Comparison of ENCODE assay signal across 8 cellular contexts in genomic region chr19:17468302-17469091, GRCh38. TPM values are rescaled to one million over a fixed set of nuclear protein-coding genes. Genes with fewer than 3 reads are reported as not detected.
DNase-seq lines count a peak whose midpoint lies in the region; ATAC-seq and TF ChIP-seq lines count a peak whose summit lies in the region.

No MANE protein-coding gene starts in this region.

- H2AFZ ChIP-seq in neuronal stem cell (ENCODE audit: low read length), result peak overlapping the region; percentile 99

- no peaks in the 10 kb centered on the region for H3K79me1 ChIP-seq in neuronal stem cell (ENCODE audit: low read depth, low read length)

- H3K4ac ChIP-seq in neuronal stem cell (ENCODE audit: low read length), result no peak overlapping the region

- H2BK12ac ChIP-seq in neuronal stem cell (ENCODE audit: low read length), result peak overlapping the region; percentile 33

- no peaks in the 10 kb centered on the region for H3K9me3 ChIP-seq in BLaER1 treated with 17β-estradiol and CSF1 and Interleukin-3, amounts not matched to agents 10 nM and 100 nM (replicated peaks in 1 of 11)
- H3K9me3 ChIP-seq in SK-N-MC (ENCODE audit: low read depth, low read length) (no peaks in the 10 kb centered on the region), neuronal stem cell (replicated peaks in 1 of 2; ENCODE audit: control insufficient read depth in 2 of 2, insufficient read depth in 1 of 2, low read depth in 1 of 2, low read length in 2 of 2) (no peaks in the 10 kb centered on the region)

- peak overlapping the region in 9 of 10 experiments; percentile 66 to 92 (median 78); a peak in 18 of 20 replicates for H3K4me3 ChIP-seq in BLaER1 treated with 17β-estradiol and CSF1 and Interleukin-3, amounts not matched to agents 10 nM and 100 nM
- H3K4me3 ChIP-seq in SK-N-MC (peak overlapping the region; percentile 80; the same call in 1 of the 2 replicates), fibroblast of mammary gland (ENCODE audit: control insufficient read depth, low read depth, low read length) (peak overlapping the region; percentile 69), neuronal stem cell (ENCODE audit: low read length in 2 of 2) (peak overlapping the region; percentile 73 to 99)

- no CpG with 5 or more reads among the region's 25 CpGs for WGBS in neuronal stem cell (ENCODE audit: extremely low coverage in 2 of 2, insufficient read length in 2 of 2, insufficient replicate concordance in 1 of 2), 2 donors

- no peak overlapping the region for H4K91ac ChIP-seq in neuronal stem cell (ENCODE audit: low read depth, low read length, poor library complexity)

- TF ChIP-seq CTCF in fibroblast of mammary gland (conservative IDR thresholded peaks at IDR 0.05; ENCODE audit: control insufficient read depth, insufficient read depth, low read depth, low read length), result no peak

- no peak for ATAC-seq in GM19324 (IDR thresholded peaks at IDR 0.05; ENCODE audit: low FRiP score, unreplicated experiment)
- no peak for ATAC-seq in GM18511 (IDR thresholded peaks at IDR 0.05; ENCODE audit: unreplicated experiment)
- no peak for ATAC-seq in HG02759 (IDR thresholded peaks at IDR 0.05; ENCODE audit: unreplicated experiment)
- ATAC-seq in GM18517 (IDR thresholded peaks at IDR 0.05; ENCODE audit: unreplicated experiment), result no peak

- H2BK15ac ChIP-seq in neuronal stem cell (ENCODE audit: low read length), result peak overlapping the region; percentile 6

- no peak for DNase-seq in SK-N-MC (ENCODE audit: low read depth, low spot score)
- DNase-seq in fibroblast of mammary gland (ENCODE audit: low read depth), result no peak
- no peak for DNase-seq in neuronal stem cell (ENCODE audit: low spot score)

- H4K8ac ChIP-seq in neuronal stem cell (ENCODE audit: low read depth, low read length), result no peak overlapping the region

- peak overlapping the region in 10 of 11 experiments; percentile 10 to 86 (median 78); a peak in 18 of 22 replicates for H3K27ac ChIP-seq in BLaER1 treated with 17β-estradiol and CSF1 and Interleukin-3, amounts not matched to agents 10 nM and 100 nM
- 0 out of 2 replicates have a peak overlapping the region, but pooled peaks have one; percentile 8 for H3K27ac ChIP-seq in SK-N-MC
- H3K27ac ChIP-seq in neuronal stem cell (replicated peaks; ENCODE audit: low read length), result no peak overlapping the region

- H3K9ac ChIP-seq in BLaER1 treated with 17β-estradiol and CSF1 and Interleukin-3, amounts not matched to agents 10 nM and 100 nM, result peak overlapping the region; percentile 66 to 88 (median 83); a peak in 20 of 22 replicates
- no peak overlapping the region for H3K9ac ChIP-seq in SK-N-MC (ENCODE audit: insufficient read length)
- no peak overlapping the region for H3K9ac ChIP-seq in neuronal stem cell (ENCODE audit: low read depth, low read length, poor library complexity)

- no peaks in the 10 kb centered on the region for H3K27me3 ChIP-seq in BLaER1 treated with 17β-estradiol and CSF1 and Interleukin-3, amounts not matched to agents 10 nM and 100 nM
- peaks cover 0 to 11% (median 0%) of the 10 kb centered on the region in 3 experiments for H3K27me3 ChIP-seq in neuronal stem cell (ENCODE audit: control insufficient read depth in 3 of 3, insufficient read depth in 3 of 3, low read depth in 1 of 3, low read length in 3 of 3)

- H2BK120ac ChIP-seq in neuronal stem cell (ENCODE audit: low read depth, low read length), result no peak overlapping the region

- no peaks in the 10 kb centered on the region for H3K36me3 ChIP-seq in BLaER1 treated with 17β-estradiol and CSF1 and Interleukin-3, amounts not matched to agents 10 nM and 100 nM
- H3K36me3 ChIP-seq in SK-N-MC (ENCODE audit: insufficient read depth, low read length), result no peaks in the 10 kb centered on the region
- H3K36me3 ChIP-seq in neuronal stem cell (replicated peaks in 1 of 2; ENCODE audit: control insufficient read depth in 2 of 2, insufficient read depth in 2 of 2, low read length in 2 of 2), result no peaks in the 10 kb centered on the region

- peaks cover 44 to 69% (median 63%) of the 10 kb centered on the region in 10 experiments for H3K4me1 ChIP-seq in BLaER1 treated with 17β-estradiol and CSF1 and Interleukin-3, amounts not matched to agents 10 nM and 100 nM
- peaks cover 15 to 16% of the 10 kb centered on the region in 2 donors for H3K4me1 ChIP-seq in neuronal stem cell (ENCODE audit: control insufficient read depth in 2 of 2, insufficient read depth in 1 of 2, low read depth in 1 of 2, low read length in 2 of 2)

- no peak overlapping the region for H2AK5ac ChIP-seq in neuronal stem cell (ENCODE audit: low read depth, low read length)

- peak overlapping the region; percentile 3 for H3K23ac ChIP-seq in neuronal stem cell (ENCODE audit: low read depth, low read length, poor library complexity)

- peak overlapping the region; percentile 38 for H3K18ac ChIP-seq in neuronal stem cell (ENCODE audit: low read length)

- H4K20me1 ChIP-seq in BLaER1 treated with 17β-estradiol and CSF1 and Interleukin-3, amounts not matched to agents 10 nM and 100 nM, result peaks cover 0 to 9% (median 0%) of the 10 kb centered on the region in 11 experiments; a peak in 5 of 22 replicates

- peak overlapping the region; percentile 27 for H2BK5ac ChIP-seq in neuronal stem cell (ENCODE audit: low read length)

- H3K4me2 ChIP-seq in BLaER1 treated with 17β-estradiol and CSF1 and Interleukin-3, amounts not matched to agents 10 nM and 100 nM, result peak overlapping the region; percentile 75 to 98 (median 92)
- peak overlapping the region; percentile 92 for H3K4me2 ChIP-seq in neuronal stem cell (ENCODE audit: insufficient read depth, low read length, poor library complexity, severe bottlenecking)

- no peak overlapping the region for H3K14ac ChIP-seq in neuronal stem cell (ENCODE audit: low read length)

RNA-seq across cellular contexts. Expression of gene SLC27A1, which starts 1.8 kb away (rescaled TPM):
- 10.0 TPM for polyA plus RNA-seq in neuronal stem cell (2013, experiment 1 of 2)
- polyA plus RNA-seq in neuronal stem cell (2013, experiment 2 of 2), result 9.8 TPM

RNA-seq across cellular contexts. Expression of gene NXNL1, which starts 7.8 kb away (rescaled TPM):
- not detected for polyA plus RNA-seq in neuronal stem cell (2013, experiment 1 of 2)
- polyA plus RNA-seq in neuronal stem cell (2013, experiment 2 of 2), result not detected

RNA-seq across cellular contexts. Expression of gene TMEM221, which starts 20.0 kb away (rescaled TPM):
- 2.0 TPM for polyA plus RNA-seq in neuronal stem cell (2013, experiment 1 of 2)
- 1.6 TPM for polyA plus RNA-seq in neuronal stem cell (2013, experiment 2 of 2)

RNA-seq across cellular contexts. Expression of gene PGLS, which starts 43.0 kb away (rescaled TPM):
- 109 TPM for polyA plus RNA-seq in neuronal stem cell (2013, experiment 1 of 2)
- 106 TPM for polyA plus RNA-seq in neuronal stem cell (2013, experiment 2 of 2)

RNA-seq across cellular contexts. Expression of gene MVB12A, which starts 48.6 kb away (rescaled TPM):
- polyA plus RNA-seq in neuronal stem cell (2013, experiment 1 of 2), result 42.9 TPM
- 42.4 TPM for polyA plus RNA-seq in neuronal stem cell (2013, experiment 2 of 2)

Comparison
In these comparisons a context has a peak if more than half of its experiments do, and no peak if none do; other contexts are left out.
1. H3K9ac ChIP-seq: peak in BLaER1 treated with 17β-estradiol and CSF1 and Interleukin-3, amounts not matched to agents 10 nM and 100 nM (11 of 11); none in SK-N-MC (single experiment) and neuronal stem cell (single experiment).
2. Peak in every context shown above with its lines, with median percentiles within 50 percentile points of each other: H3K4me3 ChIP-seq.